In the genomic region with DNA sequence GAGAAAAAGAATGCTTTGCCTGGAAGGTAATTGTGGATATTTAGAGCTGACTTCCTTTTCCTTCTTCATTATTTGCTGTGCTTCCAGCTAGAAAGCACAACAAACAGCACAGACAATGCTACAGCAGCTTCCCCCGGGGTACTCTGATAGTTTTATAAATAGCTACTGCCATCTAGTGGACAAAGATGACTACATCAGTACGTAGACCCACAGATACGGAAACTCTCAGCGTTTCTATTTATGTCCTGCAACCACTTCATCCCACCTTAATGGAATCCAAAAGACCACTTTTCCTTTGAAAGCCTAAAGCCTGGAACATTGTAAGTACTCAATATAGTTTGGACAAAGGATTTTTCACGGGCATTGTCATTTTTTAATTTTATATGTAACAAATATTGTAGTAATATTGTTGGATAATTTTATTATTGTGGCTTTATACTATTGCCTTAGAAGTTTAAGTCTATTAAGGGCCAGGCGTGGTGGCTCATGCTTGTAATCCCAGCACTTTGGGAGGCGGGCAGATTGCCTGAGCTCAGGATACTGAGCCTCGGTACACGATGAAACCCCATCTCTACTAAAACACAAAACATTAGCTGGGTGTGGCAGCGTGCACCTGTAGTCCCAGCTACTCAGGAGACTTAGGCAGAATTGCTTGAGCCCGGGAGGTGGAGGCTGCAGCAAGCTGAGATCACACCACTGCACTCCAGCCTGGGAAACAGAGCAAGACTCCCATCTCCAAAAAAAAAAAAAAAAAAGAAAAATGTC, we compare ENCODE assay signal across 7 cellular contexts. TPM values are rescaled to one million over a fixed set of nuclear protein-coding genes. Genes with fewer than 3 reads are reported as not detected.
DNase-seq lines count a peak whose midpoint lies in the region; ATAC-seq and TF ChIP-seq lines count a peak whose summit lies in the region.

No MANE protein-coding gene starts in this region.

- TF ChIP-seq CTCF in GM06990 (IDR thresholded peaks at IDR 0.05; ENCODE audit: insufficient read depth, low read length, poor library complexity, severe bottlenecking) = peak; percentile 62
- TF ChIP-seq CTCF in left ventricle myocardium inferior (IDR thresholded peaks at IDR 0.05; ENCODE audit: borderline replicate concordance) = peak; percentile 80

- H3K4me3 ChIP-seq in GM06990 (replicated peaks; ENCODE audit: low read depth, low read length) (no peak overlapping the region), left ventricle myocardium inferior (no peak overlapping the region), skeletal muscle cell (ENCODE audit: low read depth, low read length) (no peak overlapping the region)

- intact Hi-C loops in left ventricle myocardium inferior (cut with micrococcal nuclease) = no loop called here

- H3K9me3 Mint-ChIP-seq in activated naive CD8-positive, alpha-beta T cell treated with anti-CD3 and anti-CD28 coated beads, Interleukin-2, amount 10 ng/mL, durations not matched to agents 7 days and 5 days = no peaks in the 10 kb centered on the region

- peaks cover 51% of the 10 kb centered on the region for H3K36me3 Mint-ChIP-seq in activated naive CD8-positive, alpha-beta T cell treated with anti-CD3 and anti-CD28 coated beads, Interleukin-2, amount 10 ng/mL, durations not matched to agents 7 days and 5 days

- H3K27me3 Mint-ChIP-seq in activated naive CD8-positive, alpha-beta T cell treated with anti-CD3 and anti-CD28 coated beads, Interleukin-2, amount 10 ng/mL, durations not matched to agents 7 days and 5 days = peaks cover 2% of the 10 kb centered on the region

- POLR2A ChIA-PET in activated naive CD8-positive, alpha-beta T cell treated with anti-CD3 and anti-CD28 coated beads, Interleukin-2, amount 10 ng/mL, durations not matched to agents 7 days and 5 days (lab: Charles Lee) = interaction anchor here (0.6 to 10.0 kb wide), 13 partner anchors 8 to 416 kb away, joined by 3 to 142 read pairs (median 5); partner anchors contain the start of gene HSPA8

- H3K27ac Mint-ChIP-seq in activated naive CD8-positive, alpha-beta T cell treated with anti-CD3 and anti-CD28 coated beads, Interleukin-2, amount 10 ng/mL, durations not matched to agents 7 days and 5 days = peak overlapping the region; percentile 70

- H3K36me3 ChIP-seq in GM06990 (ENCODE audit: control insufficient read depth, insufficient read depth, low read length) = peaks cover 26% of the 10 kb centered on the region
- peaks cover 56% of the 10 kb centered on the region for H3K36me3 ChIP-seq in left ventricle myocardium inferior

- no peaks in the 10 kb centered on the region for H3K9me3 ChIP-seq in left ventricle myocardium inferior (replicated peaks)

- H3K4me1 Mint-ChIP-seq in activated naive CD8-positive, alpha-beta T cell treated with anti-CD3 and anti-CD28 coated beads, Interleukin-2, amount 10 ng/mL, durations not matched to agents 7 days and 5 days = peaks cover 52% of the 10 kb centered on the region

- DNase-seq in GM06990 (ENCODE audit: extremely low read depth, insufficient read length) = no peak
- DNase-seq in HuH-7 (ENCODE audit: low spot score) = peak; percentile 67
- DNase-seq in NCI-H82 treated with DMSO at 0.1 percent for 48 hours (lab: John Stamatoyannopoulos, UW; ENCODE audit: unreplicated experiment) = peak; percentile 69
- DNase-seq in activated naive CD8-positive, alpha-beta T cell treated with anti-CD3 and anti-CD28 coated beads, Interleukin-2, amount 10 ng/mL, durations not matched to agents 7 days and 5 days = no peak
- DNase-seq in left ventricle myocardium inferior = no peak
- peak; percentile 31 for DNase-seq in skeletal muscle cell (ENCODE audit: low read depth)

- H3K4me3 Mint-ChIP-seq in activated naive CD8-positive, alpha-beta T cell treated with anti-CD3 and anti-CD28 coated beads, Interleukin-2, amount 10 ng/mL, durations not matched to agents 7 days and 5 days = peak overlapping the region; percentile 30

- H3K27me3 ChIP-seq in GM06990 (replicated peaks; ENCODE audit: control insufficient read depth, insufficient read depth, low read length) (no peaks in the 10 kb centered on the region), left ventricle myocardium inferior (ENCODE audit: low read depth) (no peaks in the 10 kb centered on the region)

- peaks cover 51% of the 10 kb centered on the region for H3K4me1 ChIP-seq in left ventricle myocardium inferior

- peak; percentile 60 for ATAC-seq in GM21528 (IDR thresholded peaks at IDR 0.05; ENCODE audit: low FRiP score, unreplicated experiment)
- ATAC-seq in activated naive CD8-positive, alpha-beta T cell treated with anti-CD3 and anti-CD28 coated beads, Interleukin-2, amount 10 ng/mL, durations not matched to agents 7 days and 5 days (ENCODE audit: low read depth) = peak; percentile 67

- peak overlapping the region; percentile 10 for H3K27ac ChIP-seq in left ventricle myocardium inferior (replicated peaks)

RNA-seq across cellular contexts. Expression of gene HSPA8, which starts 7.5 kb away (rescaled TPM):
- 1,000 to 10,000 TPM; 1,098 to 1,132 TPM for total RNA-seq in activated naive CD8-positive, alpha-beta T cell treated with anti-CD3 and anti-CD28 coated beads, Interleukin-2, amount 10 ng/mL, durations not matched to agents 7 days and 5 days
- 1,405 TPM for total RNA-seq in left ventricle myocardium inferior

Comparison
In these comparisons a context has a peak if more than half of its experiments do, and no peak if none do; other contexts are left out.
1. DNase-seq: peak in HuH-7 (single experiment), NCI-H82 treated with DMSO at 0.1 percent for 48 hours (single experiment) and skeletal muscle cell (single experiment); none in GM06990 (single experiment), activated naive CD8-positive, alpha-beta T cell treated with anti-CD3 and anti-CD28 coated beads, Interleukin-2, amount 10 ng/mL, durations not matched to agents 7 days and 5 days (single experiment) and left ventricle myocardium inferior (single experiment).